11 cellular contexts compared by ENCODE assay signal in genomic region chr6:148677594-148678476, GRCh38.
DNase-seq lines count a peak whose midpoint lies in the region; ATAC-seq lines count a peak whose summit lies in the region.
"Had no signal": no experiment of that assay in that cellular context is flagged by ENCODE, and none has a peak within 500 bp of the region (broad histone marks: within the 10 kb centered on the region; RNA-seq: fewer than 3 reads in every experiment).

No MANE protein-coding gene starts in this region.

- H3K36me3 Mint-ChIP-seq in memory B cell, result peaks cover 7% of the 10 kb centered on the region
- no peaks in the 10 kb centered on the region for H3K36me3 Mint-ChIP-seq in activated T-cell treated with anti-CD3 and anti-CD28 coated beads, Interleukin-2, amount 50 U/mL, for 4 hours (ENCODE audit: insufficient read depth)
- H3K36me3 Mint-ChIP-seq: activated CD8-positive, alpha-beta memory T cell treated with anti-CD3 and anti-CD28 coated beads, Interleukin-2, amount 10 ng/mL, durations not matched to agents 7 days and 5 days had no signal

- H3K4me1 Mint-ChIP-seq in memory B cell, result peaks cover 30% of the 10 kb centered on the region
- no peaks in the 10 kb centered on the region for H3K4me1 Mint-ChIP-seq in activated T-cell treated with anti-CD3 and anti-CD28 coated beads, Interleukin-2, amount 50 U/mL, for 4 hours (ENCODE audit: low read depth)

- peak overlapping the region; percentile 90 for H3K27ac Mint-ChIP-seq in memory B cell
- H3K27ac Mint-ChIP-seq: activated CD8-positive, alpha-beta memory T cell treated with anti-CD3 and anti-CD28 coated beads, Interleukin-2, amount 10 ng/mL, durations not matched to agents 7 days and 5 days had no signal

- H3K4me3 Mint-ChIP-seq in memory B cell, result peak overlapping the region; percentile 59
- H3K4me3 Mint-ChIP-seq in activated T-cell treated with anti-CD3 and anti-CD28 coated beads, Interleukin-2, amount 50 U/mL, for 4 hours, result no peak overlapping the region
- H3K4me3 Mint-ChIP-seq: activated CD8-positive, alpha-beta memory T cell treated with anti-CD3 and anti-CD28 coated beads, Interleukin-2, amount 10 ng/mL, durations not matched to agents 7 days and 5 days had no signal

- peak in 1 of 2 donors; percentile 48 for DNase-seq in memory B cell (ENCODE audit: low spot score in 2 of 2)
- no peak for DNase-seq in NCI-H187 treated with DMSO at 0.1 percent for 48 hours (lab: John Stamatoyannopoulos, UW)
- DNase-seq in SK-N-DZ (ENCODE audit: low spot score), result no peak
- DNase-seq in activated T-cell treated with anti-CD3 and anti-CD28 coated beads, Interleukin-2, amount 50 U/mL, for 4 hours, result no peak
- DNase-seq in middle frontal gyrus (ENCODE audit: extremely low spot score, low spot score), result no peak
- DNase-seq: activated CD8-positive, alpha-beta memory T cell treated with anti-CD3 and anti-CD28 coated beads, Interleukin-2, amount 10 ng/mL, durations not matched to agents 7 days and 5 days; pancreas had no signal

- peak; percentile 82 for ATAC-seq in GM19023 (IDR thresholded peaks at IDR 0.05; ENCODE audit: unreplicated experiment)
- ATAC-seq in HG02678 (IDR thresholded peaks at IDR 0.05; ENCODE audit: unreplicated experiment), result peak; percentile 81
- peak; percentile 84 for ATAC-seq in HG03571 (IDR thresholded peaks at IDR 0.05; ENCODE audit: unreplicated experiment)
- peak; percentile 82 for ATAC-seq in memory B cell (ENCODE audit: low read depth)
- no peak for ATAC-seq in activated T-cell treated with anti-CD3 and anti-CD28 coated beads, Interleukin-2, amount 50 U/mL, for 4 hours
- ATAC-seq: activated CD8-positive, alpha-beta memory T cell treated with anti-CD3 and anti-CD28 coated beads, Interleukin-2, amount 10 ng/mL, durations not matched to agents 7 days and 5 days; Right ventricle myocardium inferior had no signal

- H3K27me3 Mint-ChIP-seq in memory B cell, result no peaks in the 10 kb centered on the region
- peaks cover 12% of the 10 kb centered on the region for H3K27me3 Mint-ChIP-seq in activated T-cell treated with anti-CD3 and anti-CD28 coated beads, Interleukin-2, amount 50 U/mL, for 4 hours (ENCODE audit: low read depth)

- peaks cover 6% of the 10 kb centered on the region for H3K9me3 Mint-ChIP-seq in memory B cell
- peaks cover 5% of the 10 kb centered on the region for H3K9me3 Mint-ChIP-seq in activated T-cell treated with anti-CD3 and anti-CD28 coated beads, Interleukin-2, amount 50 U/mL, for 4 hours

Comparison
In these comparisons a context has a peak if more than half of its experiments do, and no peak if none do; other contexts are left out.
1. ATAC-seq: peak in GM19023 (single experiment), HG02678 (single experiment), HG03571 (single experiment) and memory B cell (single experiment); none in activated T-cell treated with anti-CD3 and anti-CD28 coated beads, Interleukin-2, amount 50 U/mL, for 4 hours (0 of 2).